In genomic region chr14:97524579-97525319, GRCh38 we compare ENCODE assay signal across 27 cellular contexts.
DNase-seq lines count a peak whose midpoint lies in the region; ATAC-seq and TF ChIP-seq lines count a peak whose summit lies in the region.
"Had no signal": no experiment of that assay in that cellular context is flagged by ENCODE, and none has a peak within 500 bp of the region (broad histone marks: within the 10 kb centered on the region; RNA-seq: fewer than 3 reads in every experiment).

No MANE protein-coding gene starts in this region.

- TF ChIP-seq CTCF in MM.1S (IDR thresholded peaks at IDR 0.05; ENCODE audit: low read length): no peak

- peak overlapping the region; percentile 48 for H3K4me3 Mint-ChIP-seq in central memory CD8-positive, alpha-beta T cell
- H3K4me3 Mint-ChIP-seq: activated naive CD8-positive, alpha-beta T cell treated with anti-CD3 and anti-CD28 coated beads for 36 hours; activated T-helper 17 cell treated with anti-CD3 and anti-CD28 coated beads, Interleukin-2, amount 50 U/mL, for 72 hours; H9 had no signal

- H3K9me3 ChIP-seq in BLaER1 (no peaks in the 10 kb centered on the region), MM.1S (replicated peaks; ENCODE audit: insufficient read depth, low read length) (no peaks in the 10 kb centered on the region)
- H3K9me3 ChIP-seq: body of pancreas, heart right ventricle had no signal

- no peaks in the 10 kb centered on the region for H3K9me3 Mint-ChIP-seq in central memory CD8-positive, alpha-beta T cell
- H3K9me3 Mint-ChIP-seq: activated naive CD8-positive, alpha-beta T cell treated with anti-CD3 and anti-CD28 coated beads for 36 hours had no signal

- peak overlapping the region; percentile 31; the same call in 1 of the 2 replicates for H3K4me3 ChIP-seq in BLaER1
- no peak overlapping the region for H3K4me3 ChIP-seq in MM.1S (ENCODE audit: low read length)
- H3K4me3 ChIP-seq: body of pancreas, heart right ventricle had no signal

- no peak overlapping the region for H2AFZ ChIP-seq in MM.1S (ENCODE audit: low read length)

- peak overlapping the region; percentile 79 for H3K4me2 ChIP-seq in BLaER1
- peak overlapping the region; percentile 18; the same call in 1 of the 2 replicates for H3K4me2 ChIP-seq in MM.1S (ENCODE audit: low read depth, low read length)

- H3K36me3 Mint-ChIP-seq in central memory CD8-positive, alpha-beta T cell (ENCODE audit: insufficient read depth): no peaks in the 10 kb centered on the region
- H3K36me3 Mint-ChIP-seq: activated naive CD8-positive, alpha-beta T cell treated with anti-CD3 and anti-CD28 coated beads for 36 hours had no signal

- H3K36me3 ChIP-seq in BLaER1: no peaks in the 10 kb centered on the region
- H3K36me3 ChIP-seq in MM.1S (replicated peaks; ENCODE audit: insufficient read depth, low read length): no peaks in the 10 kb centered on the region
- H3K36me3 ChIP-seq: heart right ventricle had no signal

- H3K4me1 ChIP-seq in BLaER1: peaks cover 20% of the 10 kb centered on the region
- no peaks in the 10 kb centered on the region for H3K4me1 ChIP-seq in MM.1S (ENCODE audit: low read length)
- H3K4me1 ChIP-seq: body of pancreas, heart right ventricle had no signal

- H3K9me2 ChIP-seq in MM.1S (replicated peaks; ENCODE audit: insufficient read depth, low read length): no peaks in the 10 kb centered on the region

- no peaks in the 10 kb centered on the region for H3K79me2 ChIP-seq in MM.1S (ENCODE audit: low read length)

- peak overlapping the region; percentile 20 for H3K27ac Mint-ChIP-seq in central memory CD8-positive, alpha-beta T cell (ENCODE audit: low read depth)
- H3K27ac Mint-ChIP-seq: activated naive CD8-positive, alpha-beta T cell treated with anti-CD3 and anti-CD28 coated beads for 36 hours; activated T-helper 17 cell treated with anti-CD3 and anti-CD28 coated beads, Interleukin-2, amount 50 U/mL, for 72 hours; H9 had no signal

- no peak for ATAC-seq in central memory CD8-positive, alpha-beta T cell (replicated peaks; ENCODE audit: extremely low read depth, poor library complexity, severe bottlenecking)
- no peak for ATAC-seq in HG03520 (IDR thresholded peaks at IDR 0.05; ENCODE audit: unreplicated experiment)
- ATAC-seq: activated T-helper 17 cell treated with anti-CD3 and anti-CD28 coated beads, Interleukin-2, amount 50 U/mL, for 72 hours; body of pancreas; heart right ventricle had no signal

- H3K9ac ChIP-seq in BLaER1 (no peak overlapping the region; the same call in 1 of the 2 replicates), MM.1S (ENCODE audit: low read length) (no peak overlapping the region)

- DNase-seq in DMS153 treated with DMSO at 0.1 percent for 48 hours (lab: John Stamatoyannopoulos, UW; ENCODE audit: unreplicated experiment) (peak; percentile 1), DMS153 (lab: John Stamatoyannopoulos, UW) (no peak), MM.1S (no peak), AG08396 (ENCODE audit: low spot score) (no peak)
- DNase-seq in central memory CD8-positive, alpha-beta T cell (ENCODE audit: low spot score in 2 of 2): no peak
- DNase-seq in activated effector memory CD4-positive, alpha-beta T cell treated with anti-CD3 and anti-CD28 coated beads, Interleukin-2, amount 50 U/mL, for 16 hours: no peak
- DNase-seq: activated CD4-positive, alpha-beta T cell treated with anti-CD3 and anti-CD28 coated beads for 1 hour; activated CD8-positive, alpha-beta memory T cell treated with anti-CD3 and anti-CD28 coated beads, Interleukin-2, amount 50 U/mL, for 4 hours; activated naive CD8-positive, alpha-beta T cell treated with anti-CD3 and anti-CD28 coated beads for 36 hours; body of pancreas; COR-L47; H9; heart right ventricle; Kasumi-1; mesenchymal stem cell; NCI-H1105; NCI-H2029 treated with DMSO at 0.1 percent for 48 hours; NCI-H345; NCI-H82; occipital lobe; SIG-M5; stimulated activated CD8-positive, alpha-beta memory T cell treated with anti-CD3 and anti-CD28 coated beads, Interleukin-4, amount 100 ng/mL, for 48 hours; T-helper 1 cell had no signal

- H4K20me1 ChIP-seq in BLaER1 (no peaks in the 10 kb centered on the region), MM.1S (ENCODE audit: insufficient read depth, low read length) (no peaks in the 10 kb centered on the region)

- H3K27ac ChIP-seq in BLaER1 (no peak overlapping the region), MM.1S (ENCODE audit: low read length) (no peak overlapping the region)
- H3K27ac ChIP-seq: 22Rv1, body of pancreas, heart right ventricle had no signal

- H3K27me3 Mint-ChIP-seq in central memory CD8-positive, alpha-beta T cell: no peaks in the 10 kb centered on the region
- H3K27me3 Mint-ChIP-seq: activated naive CD8-positive, alpha-beta T cell treated with anti-CD3 and anti-CD28 coated beads for 36 hours; activated T-helper 17 cell treated with anti-CD3 and anti-CD28 coated beads, Interleukin-2, amount 50 U/mL, for 72 hours had no signal

- peaks cover 12% of the 10 kb centered on the region for H3K4me1 Mint-ChIP-seq in central memory CD8-positive, alpha-beta T cell

- H3F3A ChIP-seq in MM.1S (ENCODE audit: insufficient read depth, low read length): no peaks in the 10 kb centered on the region

- no peaks in the 10 kb centered on the region for H3K27me3 ChIP-seq in BLaER1
- no peaks in the 10 kb centered on the region for H3K27me3 ChIP-seq in MM.1S (replicated peaks; ENCODE audit: insufficient read depth, low read length)
- H3K27me3 ChIP-seq: body of pancreas had no signal
